In the genomic region with DNA sequence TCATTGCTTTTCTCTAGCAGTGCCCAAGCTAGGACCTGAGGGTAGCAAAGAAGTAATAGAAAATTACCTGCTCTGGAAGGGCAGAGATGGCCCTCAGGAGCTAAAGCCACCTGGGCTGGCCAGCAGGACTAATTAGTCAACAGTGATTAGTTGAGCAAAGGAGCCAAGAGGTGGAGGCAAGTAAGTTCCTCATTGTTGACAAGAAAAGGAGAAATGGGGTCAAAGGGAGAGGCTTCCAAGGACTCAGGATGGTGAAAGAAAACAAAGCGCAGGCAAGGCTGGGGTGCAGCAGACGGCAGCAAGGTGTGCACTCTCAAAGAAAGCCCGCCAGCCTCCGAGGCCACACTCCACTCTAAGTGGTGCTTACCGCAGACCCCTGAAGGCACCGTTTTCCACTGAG, we compare ENCODE assay signal across 11 cellular contexts.
"Had no signal": no experiment of that assay in that cellular context is flagged by ENCODE, and none has a peak within 500 bp of the region (broad histone marks: within the 10 kb centered on the region; RNA-seq: fewer than 3 reads in every experiment).

No MANE protein-coding gene starts in this region.

- H3K36me3 ChIP-seq: brain microvascular endothelial cell had no signal

- H3K9me3 ChIP-seq: testis had no signal

- FAIRE-seq: TTC549, urothelium cell line had no signal

- DNase-seq: activated CD4-positive, alpha-beta T cell treated with anti-CD3 and anti-CD28 coated beads, Interleukin-2, amount 50 U/mL, for 1 hour; activated CD4-positive, CD25-positive, alpha-beta regulatory T cell; amniotic stem cell; brain microvascular endothelial cell; cerebellar nuclear complex; erythroblast; stimulated activated CD4-positive, alpha-beta T cell treated with anti-CD3 and anti-CD28 coated beads, Interleukin-4, amount 100 ng/mL, for 24 hours; testis had no signal

- H3K27me3 ChIP-seq: brain microvascular endothelial cell, hepatocyte, testis had no signal

- H3K4me1 ChIP-seq: testis had no signal

- H3K27ac ChIP-seq: brain microvascular endothelial cell, hepatocyte, testis had no signal

- H3K4me3 ChIP-seq: hepatocyte, testis had no signal
